Comparison of ENCODE assay signal across 1 cellular context in genomic region chr4:112633477-112634235, GRCh38.
TF ChIP-seq lines count a peak whose summit lies in the region.

No MANE protein-coding gene starts in this region.

TF ChIP-seq in endothelial cell of umbilical vein, 7 proteins besides CTCF, POLR2A, EP300 and RAD21 (continued from another document):
- TF ChIP-seq MAX (IDR thresholded peaks at IDR 0.05; ENCODE audit: insufficient read depth, insufficient read length), result no peak
- TF ChIP-seq MYC (IDR thresholded peaks at IDR 0.05; ENCODE audit: low read depth, low read length), result no peak
